In genomic region chr10:87860156-87860795, GRCh38 we compare ENCODE assay signal across 8 cellular contexts. TPM values are rescaled to one million over a fixed set of nuclear protein-coding genes. Genes with fewer than 3 reads are reported as not detected.
DNase-seq lines count a peak whose midpoint lies in the region; ATAC-seq and TF ChIP-seq lines count a peak whose summit lies in the region.

No MANE protein-coding gene starts in this region.

- H3K9ac ChIP-seq in endodermal cell (ENCODE audit: extremely low read depth, low read length, poor library complexity, severe bottlenecking): no peak overlapping the region

- H3K36me3 Mint-ChIP-seq in endodermal cell (ENCODE audit: low read depth): no peaks in the 10 kb centered on the region
- no peaks in the 10 kb centered on the region for H3K36me3 Mint-ChIP-seq in progenitor cell of endocrine pancreas (ENCODE audit: insufficient read depth)

- no peaks in the 10 kb centered on the region for H3K9me2 ChIP-seq in DOHH2 (replicated peaks; ENCODE audit: control insufficient read depth, low read length)

- TF ChIP-seq CTCF in 22Rv1 (IDR thresholded peaks at IDR 0.05) (peak; percentile 77), DOHH2 (IDR thresholded peaks at IDR 0.05; ENCODE audit: low read depth, low read length, poor library complexity, severe bottlenecking) (peak; percentile 79), endodermal cell (conservative IDR thresholded peaks at IDR 0.05) (peak; percentile 73), progenitor cell of endocrine pancreas (IDR thresholded peaks at IDR 0.05; ENCODE audit: unreplicated experiment) (peak; percentile 38)

- H3K79me2 ChIP-seq in DOHH2 (ENCODE audit: control insufficient read depth, low read length): peaks cover 46% of the 10 kb centered on the region

- H3K36me3 ChIP-seq in DOHH2 (ENCODE audit: control insufficient read depth, low read length) (peaks cover 18% of the 10 kb centered on the region), endodermal cell (ENCODE audit: control insufficient read depth, insufficient read depth, low read length) (no peaks in the 10 kb centered on the region)

- H3K4me1 ChIP-seq in DOHH2 (ENCODE audit: control insufficient read depth, low read length): peaks cover 26% of the 10 kb centered on the region
- H3K4me1 ChIP-seq in endodermal cell (ENCODE audit: control insufficient read depth, insufficient read depth, low read length): no peaks in the 10 kb centered on the region

- peaks cover 8% of the 10 kb centered on the region for H3K4me1 Mint-ChIP-seq in endodermal cell
- peaks cover 10% of the 10 kb centered on the region for H3K4me1 Mint-ChIP-seq in progenitor cell of endocrine pancreas (ENCODE audit: low read depth)

- H3K4me3 ChIP-seq in DOHH2 (ENCODE audit: low read length) (peak overlapping the region; percentile 91), endodermal cell (ENCODE audit: low read length) (no peak overlapping the region)

- WGBS in endodermal cell (ENCODE audit: insufficient coverage in 1 of 2, insufficient read length in 1 of 2), 2 experiments: 69 to 78% methylated on average over 2 to 3 of the region's 3 CpGs

- H3K27me3 ChIP-seq in DOHH2 (ENCODE audit: control insufficient read depth, low read length) (no peaks in the 10 kb centered on the region), endodermal cell (ENCODE audit: control insufficient read depth, insufficient read depth, low read length, poor library complexity, severe bottlenecking) (no peaks in the 10 kb centered on the region)

- H3K9me3 ChIP-seq in DOHH2 (ENCODE audit: control insufficient read depth, insufficient read depth, low read length): peaks cover 6% of the 10 kb centered on the region; the same call in 1 of the 2 replicates
- no peaks in the 10 kb centered on the region for H3K9me3 ChIP-seq in endodermal cell (ENCODE audit: control insufficient read depth, low read length)

- H3K9me3 Mint-ChIP-seq in endodermal cell: no peaks in the 10 kb centered on the region
- H3K9me3 Mint-ChIP-seq in progenitor cell of endocrine pancreas (ENCODE audit: low read depth): no peaks in the 10 kb centered on the region

- H3K4me3 Mint-ChIP-seq in endodermal cell: no peak overlapping the region
- H3K4me3 Mint-ChIP-seq in progenitor cell of endocrine pancreas (ENCODE audit: low read depth): no peak overlapping the region

- H3K4me2 ChIP-seq in DOHH2 (ENCODE audit: low read length): peak overlapping the region; percentile 85

- H3K27me3 Mint-ChIP-seq in endodermal cell (ENCODE audit: insufficient read depth): peaks cover 5% of the 10 kb centered on the region
- H3K27me3 Mint-ChIP-seq in progenitor cell of endocrine pancreas: no peaks in the 10 kb centered on the region

- H3K27ac Mint-ChIP-seq in endodermal cell (no peak overlapping the region), progenitor cell of endocrine pancreas (no peak overlapping the region)

- DNase-seq in MV-4-11 (lab: John Stamatoyannopoulos, UW) (peak; percentile 90), T follicular helper cell (ENCODE audit: low read depth) (peak; percentile 9), endodermal cell (peak; percentile 58), progenitor cell of endocrine pancreas (ENCODE audit: low spot score, unreplicated experiment) (no peak)

- ATAC-seq in GM21367 (IDR thresholded peaks at IDR 0.05; ENCODE audit: unreplicated experiment) (no peak), HG03159 (IDR thresholded peaks at IDR 0.05; ENCODE audit: unreplicated experiment) (no peak)

- H3F3A ChIP-seq in DOHH2 (ENCODE audit: control insufficient read depth, insufficient read depth): peaks cover 11% of the 10 kb centered on the region

- peak overlapping the region; percentile 98; the same call in 1 of the 2 replicates for H3K27ac ChIP-seq in 22Rv1
- H3K27ac ChIP-seq in DOHH2 (ENCODE audit: low read depth, low read length): peak overlapping the region; percentile 89
- H3K27ac ChIP-seq in endodermal cell (ENCODE audit: low read depth, low read length): no peak overlapping the region

- H4K20me1 ChIP-seq in DOHH2 (ENCODE audit: control insufficient read depth, insufficient read depth, low read depth, low read length): peaks cover 9% of the 10 kb centered on the region; the same call in 1 of the 2 replicates

RNA-seq across cellular contexts. Expression of gene KLLN, which starts 3.1 kb away (rescaled TPM):
- total RNA-seq in endodermal cell (under 1 TPM; 0.49 to 0.51 TPM), progenitor cell of endocrine pancreas (0.53 and 0.87 TPM in 2 replicates)
- polyA plus RNA-seq in endodermal cell (2013, experiment 1 of 2): 0.78 TPM
- polyA plus RNA-seq in endodermal cell (2013, experiment 2 of 2): 0.91 TPM

RNA-seq across cellular contexts. Expression of gene PTEN, which starts 3.1 kb away (rescaled TPM):
- total RNA-seq in endodermal cell (10 to 100 TPM; 41.7 to 45.0 TPM), progenitor cell of endocrine pancreas (66.7 and 71.0 TPM in 2 replicates)
- 43.7 TPM for polyA plus RNA-seq in endodermal cell (2013, experiment 1 of 2)
- polyA plus RNA-seq in endodermal cell (2013, experiment 2 of 2): 40.6 TPM

RNA-seq across cellular contexts. Expression of gene ATAD1, which starts 42.2 kb away (rescaled TPM):
- total RNA-seq in endodermal cell (10 to 100 TPM; 55.4 to 68.0 TPM), progenitor cell of endocrine pancreas (45.8 and 52.1 TPM in 2 replicates)
- 47.6 TPM for polyA plus RNA-seq in endodermal cell (2013, experiment 1 of 2)
- 44.3 TPM for polyA plus RNA-seq in endodermal cell (2013, experiment 2 of 2)
